8 cellular contexts compared by ENCODE assay signal in the genomic region with DNA sequence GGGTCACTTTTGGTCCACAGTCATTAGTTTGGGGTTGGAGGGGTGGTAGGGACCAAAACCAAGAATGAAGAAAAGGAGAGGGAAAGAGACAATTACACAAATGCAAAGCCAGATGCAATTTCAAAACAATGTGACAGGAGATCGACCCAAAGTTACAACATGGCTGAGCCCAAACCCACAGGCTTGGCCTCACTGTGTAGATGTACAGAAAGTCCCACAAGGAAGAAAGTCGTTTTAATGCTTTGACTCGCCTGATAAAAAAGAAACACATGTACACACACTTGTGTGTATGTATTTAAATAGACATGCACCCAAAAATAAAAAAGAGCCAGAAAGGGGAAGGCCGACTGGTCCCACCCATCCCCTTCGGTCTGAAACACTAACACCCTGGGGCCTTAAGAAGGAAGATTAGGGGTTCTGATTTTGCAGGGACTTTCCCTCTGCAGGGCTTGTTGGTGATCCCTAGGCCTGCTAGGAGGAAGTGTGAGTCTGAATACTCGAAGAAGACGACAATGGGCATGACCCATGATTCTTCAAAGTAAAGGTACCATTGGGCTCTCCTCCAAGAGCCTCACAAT.
DNase-seq lines count a peak whose midpoint lies in the region; ATAC-seq and TF ChIP-seq lines count a peak whose summit lies in the region.

No MANE protein-coding gene starts in this region.

- H3K36me3 ChIP-seq in skeletal muscle satellite cell (ENCODE audit: insufficient read depth, low read length), result peaks cover 88% of the 10 kb centered on the region

- H3K4me3 Mint-ChIP-seq in activated CD4-positive, alpha-beta T cell treated with anti-CD3 and anti-CD28 coated beads, Interleukin-2, amount 10 ng/mL, durations not matched to agents 24 days and 14 days, result peak overlapping the region; percentile 85
- no peak overlapping the region for H3K4me3 Mint-ChIP-seq in WTC11

- ATAC-seq in HG02973 (IDR thresholded peaks at IDR 0.05; ENCODE audit: unreplicated experiment) (peak; percentile 55), WTC11 (no peak)

- DNase-seq in activated CD4-positive, alpha-beta T cell treated with anti-CD3 and anti-CD28 coated beads, Interleukin-2, amount 10 ng/mL, durations not matched to agents 24 days and 14 days, result peak; percentile 84
- DNase-seq in activated CD4-positive, alpha-beta T cell treated with anti-CD3 and anti-CD28 coated beads for 1 hour, result no peak
- DNase-seq in WTC11 (ENCODE audit: low spot score) (no peak), NCI-H1694 treated with DMSO at 0.1 percent for 48 hours (lab: John Stamatoyannopoulos, UW) (no peak), glomerular visceral epithelial cell (ENCODE audit: extremely low spot score) (no peak), RPMI8226 (no peak)

- peak overlapping the region; percentile 71 for H3K9ac ChIP-seq in skeletal muscle satellite cell (ENCODE audit: low read depth, low read length)

- peak overlapping the region; percentile 96 for H3K27ac Mint-ChIP-seq in activated CD4-positive, alpha-beta T cell treated with anti-CD3 and anti-CD28 coated beads, Interleukin-2, amount 10 ng/mL, durations not matched to agents 24 days and 14 days
- H3K27ac Mint-ChIP-seq in WTC11, result peak overlapping the region; percentile 42; the same call in 1 of the 2 replicates

- POLR2A ChIA-PET in WTC11 (lab: Charles Lee), result no interaction called here

- H3K4me1 ChIP-seq in skeletal muscle satellite cell (ENCODE audit: control insufficient read depth, insufficient read depth, low read length), result peaks cover 58% of the 10 kb centered on the region

- H3K4me2 ChIP-seq in skeletal muscle satellite cell (ENCODE audit: low read length), result peak overlapping the region; percentile 79

- H3K4me1 Mint-ChIP-seq in activated CD4-positive, alpha-beta T cell treated with anti-CD3 and anti-CD28 coated beads, Interleukin-2, amount 10 ng/mL, durations not matched to agents 24 days and 14 days, result peaks cover 92% of the 10 kb centered on the region
- H3K4me1 Mint-ChIP-seq in WTC11, result no peaks in the 10 kb centered on the region; the same call in 1 of the 2 replicates

- no peaks in the 10 kb centered on the region for H3K27me3 Mint-ChIP-seq in activated CD4-positive, alpha-beta T cell treated with anti-CD3 and anti-CD28 coated beads, Interleukin-2, amount 10 ng/mL, durations not matched to agents 24 days and 14 days
- H3K27me3 Mint-ChIP-seq in WTC11 (ENCODE audit: low read depth), result no peaks in the 10 kb centered on the region

- no peaks in the 10 kb centered on the region for H3K9me3 ChIP-seq in skeletal muscle satellite cell (replicated peaks; ENCODE audit: low read length)

- H3K36me3 Mint-ChIP-seq in activated CD4-positive, alpha-beta T cell treated with anti-CD3 and anti-CD28 coated beads, Interleukin-2, amount 10 ng/mL, durations not matched to agents 24 days and 14 days (ENCODE audit: low read depth), result peaks cover 94% of the 10 kb centered on the region
- peaks cover 34% of the 10 kb centered on the region for H3K36me3 Mint-ChIP-seq in WTC11

- no peaks in the 10 kb centered on the region for H3K27me3 ChIP-seq in skeletal muscle satellite cell (ENCODE audit: control insufficient read depth, insufficient read depth, low read length)

- H3K9me3 Mint-ChIP-seq in activated CD4-positive, alpha-beta T cell treated with anti-CD3 and anti-CD28 coated beads, Interleukin-2, amount 10 ng/mL, durations not matched to agents 24 days and 14 days, result no peaks in the 10 kb centered on the region
- H3K9me3 Mint-ChIP-seq in WTC11, result no peaks in the 10 kb centered on the region

- TF ChIP-seq CTCF in WTC11 (IDR thresholded peaks at IDR 0.05), result no peak

- peak overlapping the region; percentile 25 for H3K4me3 ChIP-seq in skeletal muscle satellite cell (ENCODE audit: low read length)

- CTCF ChIA-PET in WTC11 (lab: Charles Lee), result interaction anchor here (1.0 to 2.0 kb wide), 5 partner anchors 9 to 149 kb away, joined by 4 to 15 read pairs (median 6); no protein-coding TSS in a partner anchor

- intact Hi-C loops in activated CD4-positive, alpha-beta T cell treated with anti-CD3 and anti-CD28 coated beads, Interleukin-2, amount 10 ng/mL, durations not matched to agents 24 days and 14 days (cut with micrococcal nuclease), result no loop called here

TF ChIP-seq in WTC11, 78 proteins besides CTCF, POLR2A, EP300 and RAD21 (continues in another document):
- TF ChIP-seq NFYB (CRISPR knock-in tag; conservative IDR thresholded peaks at IDR 0.05; ENCODE audit: low read depth) (no peak), MAX (CRISPR knock-in tag; IDR thresholded peaks at IDR 0.05) (no peak), ZNF232 (CRISPR knock-in tag; IDR thresholded peaks at IDR 0.05) (no peak), SOX15 (CRISPR knock-in tag; IDR thresholded peaks at IDR 0.05) (no peak), ATF3 (CRISPR knock-in tag; conservative IDR thresholded peaks at IDR 0.05) (no peak), ZNF121 (CRISPR knock-in tag; IDR thresholded peaks at IDR 0.05) (no peak), SP1 (CRISPR knock-in tag; conservative IDR thresholded peaks at IDR 0.05) (no peak), ZNF416 (CRISPR knock-in tag; IDR thresholded peaks at IDR 0.05) (no peak), AR (CRISPR knock-in tag; IDR thresholded peaks at IDR 0.05) (no peak), GRHL2 (CRISPR knock-in tag; IDR thresholded peaks at IDR 0.05; ENCODE audit: insufficient replicate concordance, severe bottlenecking) (no peak)
- TF ChIP-seq, protein P1, sequence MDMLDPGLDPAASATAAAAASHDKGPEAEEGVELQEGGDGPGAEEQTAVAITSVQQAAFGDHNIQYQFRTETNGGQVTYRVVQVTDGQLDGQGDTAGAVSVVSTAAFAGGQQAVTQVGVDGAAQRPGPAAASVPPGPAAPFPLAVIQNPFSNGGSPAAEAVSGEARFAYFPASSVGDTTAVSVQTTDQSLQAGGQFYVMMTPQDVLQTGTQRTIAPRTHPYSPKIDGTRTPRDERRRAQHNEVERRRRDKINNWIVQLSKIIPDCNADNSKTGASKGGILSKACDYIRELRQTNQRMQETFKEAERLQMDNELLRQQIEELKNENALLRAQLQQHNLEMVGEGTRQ (CRISPR knock-in tag; IDR thresholded peaks at IDR 0.05), result no peak
- TF ChIP-seq, protein P2, sequence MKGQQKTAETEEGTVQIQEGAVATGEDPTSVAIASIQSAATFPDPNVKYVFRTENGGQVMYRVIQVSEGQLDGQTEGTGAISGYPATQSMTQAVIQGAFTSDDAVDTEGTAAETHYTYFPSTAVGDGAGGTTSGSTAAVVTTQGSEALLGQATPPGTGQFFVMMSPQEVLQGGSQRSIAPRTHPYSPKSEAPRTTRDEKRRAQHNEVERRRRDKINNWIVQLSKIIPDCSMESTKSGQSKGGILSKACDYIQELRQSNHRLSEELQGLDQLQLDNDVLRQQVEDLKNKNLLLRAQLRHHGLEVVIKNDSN (CRISPR knock-in tag; IDR thresholded peaks at IDR 0.05), result no peak
- TF ChIP-seq, protein P3, sequence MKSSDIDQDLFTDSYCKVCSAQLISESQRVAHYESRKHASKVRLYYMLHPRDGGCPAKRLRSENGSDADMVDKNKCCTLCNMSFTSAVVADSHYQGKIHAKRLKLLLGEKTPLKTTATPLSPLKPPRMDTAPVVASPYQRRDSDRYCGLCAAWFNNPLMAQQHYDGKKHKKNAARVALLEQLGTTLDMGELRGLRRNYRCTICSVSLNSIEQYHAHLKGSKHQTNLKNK (CRISPR knock-in tag; IDR thresholded peaks at IDR 0.05), result no peak
- TF ChIP-seq, protein P4, sequence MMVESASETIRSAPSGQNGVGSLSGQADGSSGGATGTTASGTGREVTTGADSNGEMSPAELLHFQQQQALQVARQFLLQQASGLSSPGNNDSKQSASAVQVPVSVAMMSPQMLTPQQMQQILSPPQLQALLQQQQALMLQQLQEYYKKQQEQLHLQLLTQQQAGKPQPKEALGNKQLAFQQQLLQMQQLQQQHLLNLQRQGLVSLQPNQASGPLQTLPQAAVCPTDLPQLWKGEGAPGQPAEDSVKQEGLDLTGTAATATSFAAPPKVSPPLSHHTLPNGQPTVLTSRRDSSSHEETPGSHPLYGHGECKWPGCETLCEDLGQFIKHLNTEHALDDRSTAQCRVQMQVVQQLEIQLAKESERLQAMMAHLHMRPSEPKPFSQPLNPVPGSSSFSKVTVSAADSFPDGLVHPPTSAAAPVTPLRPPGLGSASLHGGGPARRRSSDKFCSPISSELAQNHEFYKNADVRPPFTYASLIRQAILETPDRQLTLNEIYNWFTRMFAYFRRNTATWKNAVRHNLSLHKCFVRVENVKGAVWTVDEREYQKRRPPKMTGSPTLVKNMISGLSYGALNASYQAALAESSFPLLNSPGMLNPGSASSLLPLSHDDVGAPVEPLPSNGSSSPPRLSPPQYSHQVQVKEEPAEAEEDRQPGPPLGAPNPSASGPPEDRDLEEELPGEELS (CRISPR knock-in tag; IDR thresholded peaks at IDR 0.05), result no peak
